In genomic region chr2:157056200-157056676, GRCh38 we compare ENCODE assay signal across 11 cellular contexts.
DNase-seq lines count a peak whose midpoint lies in the region; TF ChIP-seq lines count a peak whose summit lies in the region.
"Had no signal": no experiment of that assay in that cellular context is flagged by ENCODE, and none has a peak within 500 bp of the region (broad histone marks: within the 10 kb centered on the region; RNA-seq: fewer than 3 reads in every experiment).

No MANE protein-coding gene starts in this region.

- no peak overlapping the region for H2AK5ac ChIP-seq in H9 (ENCODE audit: insufficient read length, low read length)

- no peak overlapping the region for H4K91ac ChIP-seq in H9 (ENCODE audit: insufficient read length, low read depth, low read length)

- H3K23ac ChIP-seq in H9 (ENCODE audit: insufficient read length, low read depth, low read length) = no peak overlapping the region

- H2BK12ac ChIP-seq in H9 (ENCODE audit: insufficient read length, low read depth, low read length) = no peak overlapping the region

- TF ChIP-seq EP300 in SK-N-SH (IDR thresholded peaks at IDR 0.05; ENCODE audit: borderline replicate concordance in 1 of 2, low read depth in 1 of 2, low read length in 1 of 2) (peak in 1 of 2 experiments; percentile 63; a peak in 2 of 4 replicates), suprapubic skin (IDR thresholded peaks at IDR 0.05) (no peak)

- H3K36me3 ChIP-seq in SK-N-SH (replicated peaks in 1 of 2; ENCODE audit: control insufficient read depth in 1 of 2, insufficient read depth in 2 of 2, low read length in 1 of 2) = no peaks in the 10 kb centered on the region
- no peaks in the 10 kb centered on the region for H3K36me3 ChIP-seq in suprapubic skin

- H2BK20ac ChIP-seq in H9 (ENCODE audit: low read depth, low read length, poor library complexity, severe bottlenecking) = no peak overlapping the region

- no peak overlapping the region for H3K56ac ChIP-seq in H9 (ENCODE audit: insufficient read length, low read depth, low read length)

- H2BK120ac ChIP-seq in H9 (ENCODE audit: low read depth, low read length, poor library complexity, severe bottlenecking) = no peak overlapping the region

- H3K27ac ChIP-seq in SK-N-SH (ENCODE audit: low read depth in 2 of 2, low read length in 1 of 2) (peak overlapping the region; percentile 34 to 73; a peak in 3 of 4 replicates), suprapubic skin (peak overlapping the region; percentile 45), H9 (ENCODE audit: insufficient read length, low read depth, low read length) (no peak overlapping the region)
- H3K27ac ChIP-seq: psoas muscle had no signal

- POLR2A ChIA-PET in SK-N-SH (lab: Yijun Ruan, JAX) = no interaction called here

- H3K9me3 Mint-ChIP-seq in H9 = no peaks in the 10 kb centered on the region

- H3F3A ChIP-seq in SK-N-SH (replicated peaks; ENCODE audit: insufficient read depth) = peaks cover 21% of the 10 kb centered on the region

- H2AFZ ChIP-seq in SK-N-SH (ENCODE audit: low read depth) = peak overlapping the region; percentile 42; the same call in 1 of the 2 replicates
- no peak overlapping the region for H2AFZ ChIP-seq in H9 (ENCODE audit: low read length)

- no peaks in the 10 kb centered on the region for H4K20me1 ChIP-seq in SK-N-SH (ENCODE audit: insufficient read depth)
- no peaks in the 10 kb centered on the region for H4K20me1 ChIP-seq in H9 (ENCODE audit: control insufficient read depth, insufficient read depth, insufficient read length)

- peaks cover 0 to 21% of the 10 kb centered on the region in 2 experiments; a peak in 1 of 4 replicates for H3K4me1 ChIP-seq in SK-N-SH (ENCODE audit: control insufficient read depth in 1 of 2, insufficient read depth in 2 of 2, low read depth in 1 of 2, low read length in 1 of 2)
- no peaks in the 10 kb centered on the region for H3K4me1 ChIP-seq in suprapubic skin
- H3K4me1 ChIP-seq in H9 (ENCODE audit: insufficient read depth, low read length) = no peaks in the 10 kb centered on the region; the same call in 1 of the 2 replicates
- H3K4me1 ChIP-seq: psoas muscle had no signal

- H3K14ac ChIP-seq in H9 (ENCODE audit: insufficient read depth, low read length) = no peak overlapping the region

- no peak for TF ChIP-seq RAD21 in SK-N-SH (IDR thresholded peaks at IDR 0.05; ENCODE audit: low read length)

- H3K27me3 Mint-ChIP-seq in H9 (ENCODE audit: low read depth) = no peaks in the 10 kb centered on the region

- no peak overlapping the region for H3T11ph ChIP-seq in H9 (ENCODE audit: low read length)

- no peak overlapping the region for H2BK5ac ChIP-seq in H9 (ENCODE audit: insufficient read length, low read length)

- DNase-seq in NCI-H748 (lab: John Stamatoyannopoulos, UW; ENCODE audit: unreplicated experiment) (peak; percentile 44), NCI-H748 treated with DMSO at 0.1 percent for 48 hours (lab: John Stamatoyannopoulos, UW) (no peak), SK-N-SH (no peak), fibroblast of the conjunctiva (ENCODE audit: low read depth) (peak; percentile 10), suprapubic skin (ENCODE audit: low spot score in 2 of 2) (no peak), H9 (no peak), activated T-cell treated with anti-CD3 and anti-CD28 coated beads for 4 hours (no peak), cortex of kidney (lab: John Stamatoyannopoulos, UW) (no peak)
- DNase-seq: 8988T, NCI-H2029, psoas muscle had no signal

- TF ChIP-seq CTCF in SK-N-SH (IDR thresholded peaks at IDR 0.05) (no peak), suprapubic skin (IDR thresholded peaks at IDR 0.05) (no peak), H9 (conservative IDR thresholded peaks at IDR 0.05) (no peak)

- no peak overlapping the region for H3K4ac ChIP-seq in H9 (ENCODE audit: low read depth, low read length)

- H3K4me2 ChIP-seq in SK-N-SH (peak overlapping the region; percentile 78), H9 (ENCODE audit: insufficient read depth, insufficient read length, low read length) (no peak overlapping the region)

- no peaks in the 10 kb centered on the region for H3K79me2 ChIP-seq in SK-N-SH (ENCODE audit: insufficient read depth)
- H3K79me2 ChIP-seq in H9 (ENCODE audit: insufficient read depth, low read length) = no peaks in the 10 kb centered on the region

- H3K79me1 ChIP-seq in H9 (ENCODE audit: insufficient read depth, low read depth, low read length, poor library complexity, severe bottlenecking) = no peaks in the 10 kb centered on the region

- H3K9me3 ChIP-seq in SK-N-SH (no peaks in the 10 kb centered on the region), suprapubic skin (no peaks in the 10 kb centered on the region), H9 (ENCODE audit: control insufficient read depth, low read depth, low read length) (no peaks in the 10 kb centered on the region)
- H3K9me3 ChIP-seq: psoas muscle had no signal

- no peaks in the 10 kb centered on the region for H3K36me3 Mint-ChIP-seq in H9 (ENCODE audit: insufficient read depth in 1 of 3, low read depth in 3 of 3)

- H2BK15ac ChIP-seq in H9 (ENCODE audit: low read depth, low read length) = no peak overlapping the region

- no peak overlapping the region for H3K18ac ChIP-seq in H9 (ENCODE audit: insufficient read length, low read depth, low read length)

- no peaks in the 10 kb centered on the region for H3K23me2 ChIP-seq in H9 (ENCODE audit: insufficient read length, low read depth, low read length, poor library complexity, severe bottlenecking)

- H3K4me3 Mint-ChIP-seq in H9 = no peak overlapping the region

- H3K4me1 Mint-ChIP-seq in H9 = peaks cover 7 to 11% of the 10 kb centered on the region in 2 experiments

- 3% methylated on average over 1 of the region's 1 CpG for WGBS in SK-N-SH (ENCODE audit: low lambda C conversion rate)
- WGBS in suprapubic skin = 11% methylated on average over 1 of the region's 1 CpG
- no CpG with 5 or more reads among the region's 1 CpG for WGBS in H9 (ENCODE audit: extremely low coverage, insufficient read length, low lambda C conversion rate)

- H3K4me3 ChIP-seq in SK-N-SH (ENCODE audit: low read depth in 2 of 2, low read length in 1 of 2) (peak overlapping the region; percentile 14 to 28; a peak in 2 of 4 replicates), suprapubic skin (no peak overlapping the region)
- H3K4me3 ChIP-seq: psoas muscle had no signal

- H3K27ac Mint-ChIP-seq in H9 = no peak overlapping the region

- H4K8ac ChIP-seq in H9 (replicated peaks; ENCODE audit: insufficient read length, low read depth, low read length) = no peak overlapping the region

- H4K5ac ChIP-seq in H9 (ENCODE audit: insufficient read length, low read depth, low read length) = no peak overlapping the region

- no peak for TF ChIP-seq POLR2A in suprapubic skin (IDR thresholded peaks at IDR 0.05)

- no peaks in the 10 kb centered on the region for H3K9me2 ChIP-seq in SK-N-SH

- CTCF ChIA-PET in SK-N-SH (lab: Yijun Ruan, JAX) = interaction anchor here (1.0 to 1.2 kb wide), 2 partner anchors 1679 to 1681 kb away, joined by 4 to 6 read pairs; no protein-coding TSS in a partner anchor

- H3K9ac ChIP-seq in SK-N-SH (0 out of 2 replicates have a peak overlapping the region, but pooled peaks have one; percentile 17), H9 (ENCODE audit: extremely low read depth, insufficient read length, low read length) (no peak overlapping the region)

- H3K27me3 ChIP-seq in SK-N-SH (ENCODE audit: insufficient read depth) (no peaks in the 10 kb centered on the region), suprapubic skin (no peaks in the 10 kb centered on the region), H9 (ENCODE audit: insufficient read depth, low read length) (no peaks in the 10 kb centered on the region)

TF ChIP-seq in SK-N-SH, 30 proteins besides CTCF, POLR2A, EP300 and RAD21 (continues in another document):
- TF ChIP-seq SMC3 (IDR thresholded peaks at IDR 0.05; ENCODE audit: low read depth, low read length) = no peak
- TF ChIP-seq SIN3A (IDR thresholded peaks at IDR 0.05; ENCODE audit: borderline replicate concordance, low read depth, low read length) = no peak
- TF ChIP-seq TEAD4 (IDR thresholded peaks at IDR 0.05; ENCODE audit: borderline replicate concordance, insufficient read depth) = peak; percentile 57; the same call in 1 of the 2 replicates
- TF ChIP-seq RCOR1 (IDR thresholded peaks at IDR 0.05; ENCODE audit: low read length) = no peak
- TF ChIP-seq, protein P1, sequence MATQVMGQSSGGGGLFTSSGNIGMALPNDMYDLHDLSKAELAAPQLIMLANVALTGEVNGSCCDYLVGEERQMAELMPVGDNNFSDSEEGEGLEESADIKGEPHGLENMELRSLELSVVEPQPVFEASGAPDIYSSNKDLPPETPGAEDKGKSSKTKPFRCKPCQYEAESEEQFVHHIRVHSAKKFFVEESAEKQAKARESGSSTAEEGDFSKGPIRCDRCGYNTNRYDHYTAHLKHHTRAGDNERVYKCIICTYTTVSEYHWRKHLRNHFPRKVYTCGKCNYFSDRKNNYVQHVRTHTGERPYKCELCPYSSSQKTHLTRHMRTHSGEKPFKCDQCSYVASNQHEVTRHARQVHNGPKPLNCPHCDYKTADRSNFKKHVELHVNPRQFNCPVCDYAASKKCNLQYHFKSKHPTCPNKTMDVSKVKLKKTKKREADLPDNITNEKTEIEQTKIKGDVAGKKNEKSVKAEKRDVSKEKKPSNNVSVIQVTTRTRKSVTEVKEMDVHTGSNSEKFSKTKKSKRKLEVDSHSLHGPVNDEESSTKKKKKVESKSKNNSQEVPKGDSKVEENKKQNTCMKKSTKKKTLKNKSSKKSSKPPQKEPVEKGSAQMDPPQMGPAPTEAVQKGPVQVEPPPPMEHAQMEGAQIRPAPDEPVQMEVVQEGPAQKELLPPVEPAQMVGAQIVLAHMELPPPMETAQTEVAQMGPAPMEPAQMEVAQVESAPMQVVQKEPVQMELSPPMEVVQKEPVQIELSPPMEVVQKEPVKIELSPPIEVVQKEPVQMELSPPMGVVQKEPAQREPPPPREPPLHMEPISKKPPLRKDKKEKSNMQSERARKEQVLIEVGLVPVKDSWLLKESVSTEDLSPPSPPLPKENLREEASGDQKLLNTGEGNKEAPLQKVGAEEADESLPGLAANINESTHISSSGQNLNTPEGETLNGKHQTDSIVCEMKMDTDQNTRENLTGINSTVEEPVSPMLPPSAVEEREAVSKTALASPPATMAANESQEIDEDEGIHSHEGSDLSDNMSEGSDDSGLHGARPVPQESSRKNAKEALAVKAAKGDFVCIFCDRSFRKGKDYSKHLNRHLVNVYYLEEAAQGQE (IDR thresholded peaks at IDR 0.05; ENCODE audit: low read depth, low read length) = no peak
- TF ChIP-seq MEF2A (IDR thresholded peaks at IDR 0.05; ENCODE audit: borderline replicate concordance, low read depth) = 0 out of 2 replicates have a peak, but pooled peaks have one; percentile 31
- no peak for TF ChIP-seq USF1 (IDR thresholded peaks at IDR 0.05; ENCODE audit: borderline replicate concordance, low read depth)
- no peak for TF ChIP-seq GABPA (IDR thresholded peaks at IDR 0.05; ENCODE audit: low read depth)
- TF ChIP-seq GATA2 (CRISPR knock-in tag; IDR thresholded peaks at IDR 0.05) = no peak

Comparison
In these comparisons a context has a peak if more than half of its experiments do, and no peak if none do; other contexts are left out.
1. DNase-seq: peak in NCI-H748 (single experiment) and fibroblast of the conjunctiva (single experiment); none in NCI-H748 treated with DMSO at 0.1 percent for 48 hours (single experiment), SK-N-SH (single experiment), suprapubic skin (0 of 2), H9 (single experiment), activated T-cell treated with anti-CD3 and anti-CD28 coated beads for 4 hours (single experiment) and cortex of kidney (single experiment).